10 cellular contexts compared by ENCODE assay signal in the genomic region with DNA sequence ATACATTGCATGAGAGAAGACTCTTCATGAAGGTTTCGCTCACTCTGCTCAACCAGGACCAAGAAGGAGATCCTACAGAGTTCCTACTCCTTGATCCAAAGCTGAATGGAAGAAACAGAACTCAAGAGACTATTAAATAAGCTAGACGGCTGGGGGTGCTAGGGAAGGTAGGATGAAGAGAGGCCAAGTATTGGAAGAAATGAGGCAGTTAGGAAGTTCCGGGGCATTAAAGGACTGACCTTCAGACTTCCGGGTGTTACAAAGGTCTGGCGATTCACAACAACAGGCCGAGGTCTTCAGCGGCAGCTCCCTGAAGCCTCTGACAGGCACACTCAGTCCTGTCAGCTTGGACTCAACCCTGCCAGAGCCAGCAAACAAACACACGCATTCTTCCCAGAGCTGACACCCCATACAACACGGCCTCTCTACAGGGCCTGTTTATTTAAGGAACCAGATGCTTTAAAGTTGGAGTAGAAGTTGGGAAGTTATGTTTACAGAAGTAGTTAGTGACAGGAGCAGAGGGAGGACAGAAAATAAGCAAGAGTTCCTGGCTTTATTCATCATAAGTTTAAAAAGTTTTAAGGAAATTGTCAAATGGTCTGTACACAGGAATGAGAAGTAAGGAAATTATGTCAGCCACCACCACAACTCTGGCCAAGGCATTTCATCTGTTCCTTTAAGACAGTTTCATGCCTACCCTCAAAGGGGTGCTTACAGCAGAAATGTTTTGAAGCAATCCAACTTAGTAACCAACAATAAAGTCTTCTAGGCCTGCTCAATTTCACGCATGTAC. TPM values are rescaled to one million over a fixed set of nuclear protein-coding genes. Genes with fewer than 3 reads are reported as not detected.
DNase-seq lines count a peak whose midpoint lies in the region; ATAC-seq, FAIRE-seq and TF ChIP-seq lines count a peak whose summit lies in the region.
"Had no signal": no experiment of that assay in that cellular context is flagged by ENCODE, and none has a peak within 500 bp of the region (broad histone marks: within the 10 kb centered on the region; RNA-seq: fewer than 3 reads in every experiment).

No MANE protein-coding gene starts in this region.

- H3K9me3 Mint-ChIP-seq in progenitor cell of endocrine pancreas (ENCODE audit: low read depth): no peaks in the 10 kb centered on the region
- H3K9me3 Mint-ChIP-seq in activated CD8-positive, alpha-beta memory T cell treated with anti-CD3 and anti-CD28 coated beads, Interleukin-2, amount 10 ng/mL, durations not matched to agents 7 days and 5 days (ENCODE audit: low read depth): no peaks in the 10 kb centered on the region
- H3K9me3 Mint-ChIP-seq: activated B cell treated with CpG ODN at 0.5 μM for 24 hours had no signal

- H3K27ac Mint-ChIP-seq in progenitor cell of endocrine pancreas: peak overlapping the region; percentile 92
- no peak overlapping the region for H3K27ac Mint-ChIP-seq in activated CD8-positive, alpha-beta memory T cell treated with anti-CD3 and anti-CD28 coated beads, Interleukin-2, amount 10 ng/mL, durations not matched to agents 7 days and 5 days
- H3K27ac Mint-ChIP-seq: activated B cell treated with CpG ODN at 0.5 μM for 24 hours had no signal

- no peak for TF ChIP-seq CTCF in progenitor cell of endocrine pancreas (IDR thresholded peaks at IDR 0.05; ENCODE audit: unreplicated experiment)

- H3K36me3 Mint-ChIP-seq in progenitor cell of endocrine pancreas (ENCODE audit: insufficient read depth): peaks cover 4% of the 10 kb centered on the region
- H3K36me3 Mint-ChIP-seq in activated CD8-positive, alpha-beta memory T cell treated with anti-CD3 and anti-CD28 coated beads, Interleukin-2, amount 10 ng/mL, durations not matched to agents 7 days and 5 days: no peaks in the 10 kb centered on the region

- ATAC-seq in activated CD8-positive, alpha-beta memory T cell treated with anti-CD3 and anti-CD28 coated beads, Interleukin-2, amount 10 ng/mL, durations not matched to agents 7 days and 5 days: no peak

- no peak for FAIRE-seq in frontal cortex (lab: Jason Lieb, UNC)
- FAIRE-seq: GM18507 had no signal

- in situ Hi-C loops in SK-MEL-5 (cut with HindIII; ENCODE audit: low pct_unique_long_range_greater_than_20kb, low sequenced_read_pairs): no loop called here

- H3K4me3 Mint-ChIP-seq in progenitor cell of endocrine pancreas (ENCODE audit: low read depth): peak overlapping the region; percentile 17
- H3K4me3 Mint-ChIP-seq in activated CD8-positive, alpha-beta memory T cell treated with anti-CD3 and anti-CD28 coated beads, Interleukin-2, amount 10 ng/mL, durations not matched to agents 7 days and 5 days: no peak overlapping the region

- DNase-seq in DMS 273 (lab: John Stamatoyannopoulos, UW; ENCODE audit: unreplicated experiment) (peak; percentile 75), SK-MEL-5 (ENCODE audit: low read depth, low spot score) (peak; percentile 81), frontal cortex (ENCODE audit: low spot score in 2 of 2) (peak; percentile 48 to 53), progenitor cell of endocrine pancreas (ENCODE audit: low spot score, unreplicated experiment) (peak; percentile 11), hepatic stellate cell (ENCODE audit: low spot score) (no peak), NCI-H524 treated with DMSO at 0.1 percent for 48 hours (lab: John Stamatoyannopoulos, UW) (no peak), NCI-H1930 (lab: John Stamatoyannopoulos, UW) (no peak)
- no peak for DNase-seq in activated CD8-positive, alpha-beta memory T cell treated with anti-CD3 and anti-CD28 coated beads, Interleukin-2, amount 10 ng/mL, durations not matched to agents 7 days and 5 days
- DNase-seq: activated B cell treated with CpG ODN at 0.5 μM for 24 hours had no signal

- CTCF ChIA-PET in activated CD8-positive, alpha-beta memory T cell treated with anti-CD3 and anti-CD28 coated beads, Interleukin-2, amount 10 ng/mL, durations not matched to agents 7 days and 5 days (lab: Charles Lee): interaction anchor here (1.4 to 1.5 kb wide), 3 partner anchors 12 to 116 kb away, joined by 3 to 5 read pairs (median 3); no protein-coding TSS in a partner anchor

- no peaks in the 10 kb centered on the region for H3K27me3 Mint-ChIP-seq in progenitor cell of endocrine pancreas
- H3K27me3 Mint-ChIP-seq in activated CD8-positive, alpha-beta memory T cell treated with anti-CD3 and anti-CD28 coated beads, Interleukin-2, amount 10 ng/mL, durations not matched to agents 7 days and 5 days: peaks cover 47% of the 10 kb centered on the region

- peaks cover 51% of the 10 kb centered on the region for H3K4me1 Mint-ChIP-seq in progenitor cell of endocrine pancreas (ENCODE audit: low read depth)
- H3K4me1 Mint-ChIP-seq in activated CD8-positive, alpha-beta memory T cell treated with anti-CD3 and anti-CD28 coated beads, Interleukin-2, amount 10 ng/mL, durations not matched to agents 7 days and 5 days: peaks cover 20% of the 10 kb centered on the region

RNA-seq across cellular contexts. Expression of gene SORT1, which starts 4.7 kb away (rescaled TPM):
- 23.7 and 25.8 TPM in 2 replicates for total RNA-seq in SK-MEL-5 (2014; rRNA removed; shearing (Covaris generic))
- polyA plus RNA-seq in SK-MEL-5 (2015; cell fraction: cytosol; rRNA removed): 58.3 and 68.5 TPM in 2 replicates
- 16.1 and 17.0 TPM in 2 replicates for polyA plus RNA-seq in SK-MEL-5 (2015; cell fraction: nucleus; rRNA removed)
- total RNA-seq in frontal cortex (42.8 TPM), progenitor cell of endocrine pancreas (110 and 116 TPM in 2 replicates)
- 1 to 10 TPM; 5.3 to 8.5 TPM for total RNA-seq in activated CD8-positive, alpha-beta memory T cell treated with anti-CD3 and anti-CD28 coated beads, Interleukin-2, amount 10 ng/mL, durations not matched to agents 7 days and 5 days

RNA-seq across cellular contexts. Expression of gene PSMA5, which starts 33.3 kb away (rescaled TPM):
- total RNA-seq in SK-MEL-5 (2014; rRNA removed; shearing (Covaris generic)): 103 and 108 TPM in 2 replicates
- polyA plus RNA-seq in SK-MEL-5 (2015; cell fraction: cytosol; rRNA removed): 61.0 and 63.0 TPM in 2 replicates
- polyA plus RNA-seq in SK-MEL-5 (2015; cell fraction: nucleus; rRNA removed): 29.6 and 68.8 TPM in 2 replicates
- total RNA-seq in frontal cortex: 35.1 TPM
- 71.4 and 81.1 TPM in 2 replicates for total RNA-seq in progenitor cell of endocrine pancreas
- total RNA-seq in activated CD8-positive, alpha-beta memory T cell treated with anti-CD3 and anti-CD28 coated beads, Interleukin-2, amount 10 ng/mL, durations not matched to agents 7 days and 5 days: 100 to 1,000 TPM; 178 to 211 TPM

Comparison
In these comparisons a context has a peak if more than half of its experiments do, and no peak if none do; other contexts are left out.
1. DNase-seq: peak in DMS 273 (single experiment), SK-MEL-5 (single experiment), frontal cortex (2 of 2) and progenitor cell of endocrine pancreas (single experiment); none in activated CD8-positive, alpha-beta memory T cell treated with anti-CD3 and anti-CD28 coated beads, Interleukin-2, amount 10 ng/mL, durations not matched to agents 7 days and 5 days (single experiment), hepatic stellate cell (single experiment), NCI-H524 treated with DMSO at 0.1 percent for 48 hours (single experiment) and NCI-H1930 (0 of 2).